In the genomic region with DNA sequence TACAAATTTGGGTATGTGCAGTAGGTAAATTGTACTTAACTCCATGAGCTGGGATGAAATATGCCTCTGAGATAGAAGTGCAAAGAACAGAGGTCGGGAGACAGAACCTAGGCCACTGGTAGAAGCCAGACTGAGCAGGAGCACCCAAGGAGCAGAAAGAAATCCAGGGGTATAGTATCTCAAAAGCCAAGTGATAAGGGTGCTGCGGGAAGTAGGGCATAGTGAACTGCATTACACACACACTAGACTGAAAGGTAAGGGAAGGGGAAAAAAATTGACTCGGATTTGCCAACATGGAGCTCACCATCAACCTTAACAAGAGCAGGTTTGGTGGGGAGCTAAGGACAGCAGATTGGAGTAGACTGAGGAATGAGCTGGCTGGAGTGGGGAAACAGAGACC, we compare ENCODE assay signal across 17 cellular contexts.
DNase-seq lines count a peak whose midpoint lies in the region; ATAC-seq and TF ChIP-seq lines count a peak whose summit lies in the region.
"Had no signal": no experiment of that assay in that cellular context is flagged by ENCODE, and none has a peak within 500 bp of the region (broad histone marks: within the 10 kb centered on the region; RNA-seq: fewer than 3 reads in every experiment).

No MANE protein-coding gene starts in this region.

- H3K9ac ChIP-seq in trophoblast cell (ENCODE audit: low read length): no peak overlapping the region

- H3K4me3 Mint-ChIP-seq in chondrocyte (ENCODE audit: unreplicated experiment): no peak overlapping the region
- no peak overlapping the region for H3K4me3 Mint-ChIP-seq in activated CD4-positive, alpha-beta T cell treated with anti-CD3 and anti-CD28 coated beads, Interleukin-2, amount 10 ng/mL, durations not matched to agents 7 days and 5 days

- ATAC-seq in heart left ventricle (no peak), Right ventricle myocardium superior (ENCODE audit: poor library complexity) (no peak), gastroesophageal sphincter (no peak)

- CTCF ChIA-PET in activated CD4-positive, alpha-beta T cell treated with anti-CD3 and anti-CD28 coated beads, Interleukin-2, amount 10 ng/mL, durations not matched to agents 7 days and 5 days (lab: Charles Lee): interaction anchor here (0.7 to 1.5 kb wide), 3 partner anchors 9 to 396 kb away, joined by 3 read pairs; no protein-coding TSS in a partner anchor

- H3K4me2 ChIP-seq in trophoblast cell (ENCODE audit: low read length): no peak overlapping the region

- H3K4ac ChIP-seq in trophoblast cell (ENCODE audit: low read depth, low read length): no peak overlapping the region

- POLR2A ChIA-PET in activated CD4-positive, alpha-beta T cell treated with anti-CD3 and anti-CD28 coated beads, Interleukin-2, amount 10 ng/mL, durations not matched to agents 7 days and 5 days (lab: Charles Lee): no interaction called here

- peaks cover 17% of the 10 kb centered on the region for H3K79me1 ChIP-seq in trophoblast cell (ENCODE audit: low read length)

- no peak overlapping the region for H3K14ac ChIP-seq in trophoblast cell (ENCODE audit: low read length)

- DNase-seq in heart left ventricle (no peak), Right ventricle myocardium superior (no peak), chondrocyte (ENCODE audit: low spot score) (no peak), trophoblast cell (peak; percentile 70 to 79), vagina (ENCODE audit: extremely low spot score in 2 of 2) (peak in 1 of 2 donors; percentile 54)
- DNase-seq in activated CD4-positive, alpha-beta T cell treated with anti-CD3 and anti-CD28 coated beads, Interleukin-2, amount 10 ng/mL, durations not matched to agents 7 days and 5 days: no peak
- DNase-seq: BE2C, DMS79, Karpas-422, NCI-H1694 treated with DMSO at 0.1 percent for 48 hours, NCI-H2081 treated with DMSO at 0.1 percent for 48 hours, NCI-H2171 treated with DMSO at 0.1 percent for 48 hours, NCI-H524 treated with DMSO at 0.1 percent for 48 hours, NCI-H82, Peyer's patch had no signal

- H3K9me3 Mint-ChIP-seq in chondrocyte (ENCODE audit: low read depth): no peaks in the 10 kb centered on the region
- no peaks in the 10 kb centered on the region for H3K9me3 Mint-ChIP-seq in activated CD4-positive, alpha-beta T cell treated with anti-CD3 and anti-CD28 coated beads, Interleukin-2, amount 10 ng/mL, durations not matched to agents 7 days and 5 days

- H3K18ac ChIP-seq in trophoblast cell (ENCODE audit: low read length): no peak overlapping the region

- H4K91ac ChIP-seq in trophoblast cell (ENCODE audit: low read depth, low read length): no peak overlapping the region

- no peak overlapping the region for H2AFZ ChIP-seq in trophoblast cell (ENCODE audit: insufficient read depth, low read length, poor library complexity)

- H3K4me1 Mint-ChIP-seq in chondrocyte (ENCODE audit: low read depth): no peaks in the 10 kb centered on the region
- H3K4me1 Mint-ChIP-seq in activated CD4-positive, alpha-beta T cell treated with anti-CD3 and anti-CD28 coated beads, Interleukin-2, amount 10 ng/mL, durations not matched to agents 7 days and 5 days: peaks cover 10% of the 10 kb centered on the region

- H3K4me3 ChIP-seq in heart left ventricle (no peak overlapping the region), trophoblast cell (ENCODE audit: low read depth, low read length) (no peak overlapping the region), vagina (no peak overlapping the region), gastroesophageal sphincter (no peak overlapping the region)
- H3K4me3 ChIP-seq: Peyer's patch, SJSA1 had no signal

- no peak overlapping the region for H4K12ac ChIP-seq in trophoblast cell (ENCODE audit: low read depth, low read length)

- no peak overlapping the region for H3K23ac ChIP-seq in trophoblast cell (ENCODE audit: low read length)

- H3K36me3 ChIP-seq in heart left ventricle: peaks cover 0 to 35% (median 34%) of the 10 kb centered on the region in 9 donors
- peaks cover 22 to 32% of the 10 kb centered on the region in 2 experiments for H3K36me3 ChIP-seq in trophoblast cell (ENCODE audit: control insufficient read depth in 1 of 2, insufficient read depth in 2 of 2, low read length in 2 of 2)
- peaks cover 0 to 4% of the 10 kb centered on the region in 2 donors for H3K36me3 ChIP-seq in vagina
- H3K36me3 ChIP-seq in gastroesophageal sphincter: peaks cover 0 to 14% of the 10 kb centered on the region in 2 donors
- H3K36me3 ChIP-seq: BE2C, SJSA1 had no signal

- peak overlapping the region in 9 of 12 donors; percentile 11 to 64 (median 57) for H3K27ac ChIP-seq in heart left ventricle
- peak overlapping the region; percentile 54 for H3K27ac ChIP-seq in trophoblast cell (ENCODE audit: low read depth, low read length)
- H3K27ac ChIP-seq in vagina: peak overlapping the region; percentile 28
- no peak overlapping the region for H3K27ac ChIP-seq in gastroesophageal sphincter
- H3K27ac ChIP-seq: Peyer's patch, SJSA1 had no signal

- TF ChIP-seq EP300 in gastroesophageal sphincter (IDR thresholded peaks at IDR 0.05): no peak

- H2BK12ac ChIP-seq in trophoblast cell (ENCODE audit: low read length): no peak overlapping the region

- TF ChIP-seq CTCF in heart left ventricle (IDR thresholded peaks at IDR 0.05) (no peak), chondrocyte (IDR thresholded peaks at IDR 0.05) (no peak), vagina (IDR thresholded peaks at IDR 0.05) (no peak), gastroesophageal sphincter (IDR thresholded peaks at IDR 0.05) (no peak)

- peak overlapping the region; percentile 60 for H2BK5ac ChIP-seq in trophoblast cell (ENCODE audit: low read depth, low read length, poor library complexity)

- no peaks in the 10 kb centered on the region for H3K9me3 ChIP-seq in heart left ventricle
- no peaks in the 10 kb centered on the region for H3K9me3 ChIP-seq in trophoblast cell (ENCODE audit: insufficient read depth, low read depth, low read length)
- H3K9me3 ChIP-seq in vagina: no peaks in the 10 kb centered on the region
- H3K9me3 ChIP-seq in gastroesophageal sphincter: no peaks in the 10 kb centered on the region
- H3K9me3 ChIP-seq: BE2C, Peyer's patch, SJSA1 had no signal

- H3K27me3 ChIP-seq in heart left ventricle: no peaks in the 10 kb centered on the region
- no peaks in the 10 kb centered on the region for H3K27me3 ChIP-seq in trophoblast cell (ENCODE audit: insufficient read depth, low read length)
- H3K27me3 ChIP-seq in vagina: no peaks in the 10 kb centered on the region
- H3K27me3 ChIP-seq in gastroesophageal sphincter: no peaks in the 10 kb centered on the region
- H3K27me3 ChIP-seq: BE2C, Peyer's patch, SJSA1 had no signal

- intact Hi-C loops in heart left ventricle (cut with DNase I) (loop anchor here in 3 of 10 donors (5.0 to 10.0 kb wide), 3 partner anchors 55 to 67 kb away; no protein-coding TSS in a partner anchor), Right ventricle myocardium superior (cut with DNase I) (no loop called here), vagina (cut with DNase I) (no loop called here)

- H3K4me1 ChIP-seq in heart left ventricle (peaks cover 0 to 40% (median 7%) of the 10 kb centered on the region in 12 donors), trophoblast cell (ENCODE audit: control insufficient read depth in 1 of 2, insufficient read depth in 2 of 2, low read length in 2 of 2) (peaks cover 10 to 34% of the 10 kb centered on the region in 2 experiments), vagina (no peaks in the 10 kb centered on the region), gastroesophageal sphincter (peaks cover 0 to 11% (median 0%) of the 10 kb centered on the region in 3 donors)
- H3K4me1 ChIP-seq: Peyer's patch, SJSA1 had no signal

- 91 to 93% (median 91%) methylated on average over 3 of the region's 3 CpGs for WGBS in heart left ventricle, 4 donors
- WGBS in trophoblast cell (ENCODE audit: extremely low coverage, insufficient coverage, insufficient read length): no CpG with 5 or more reads among the region's 3 CpGs
- whole genome bisulfite sequencing in gastroesophageal sphincter (ENCODE audit: low coverage in 1 of 2), 2 donors: 90 to 91% methylated on average over 3 of the region's 3 CpGs

- peak overlapping the region; percentile 30 for H4K8ac ChIP-seq in trophoblast cell (ENCODE audit: low read depth, low read length)

- H3K79me2 ChIP-seq in trophoblast cell (ENCODE audit: control insufficient read depth, insufficient read depth, low read length, poor library complexity): peaks cover 2% of the 10 kb centered on the region

- peaks cover 9% of the 10 kb centered on the region for H3K36me3 Mint-ChIP-seq in chondrocyte (ENCODE audit: low read depth)
- no peaks in the 10 kb centered on the region for H3K36me3 Mint-ChIP-seq in activated CD4-positive, alpha-beta T cell treated with anti-CD3 and anti-CD28 coated beads, Interleukin-2, amount 10 ng/mL, durations not matched to agents 7 days and 5 days (ENCODE audit: low read depth)

- H2BK120ac ChIP-seq in trophoblast cell (ENCODE audit: insufficient read depth, low read length, poor library complexity): peak overlapping the region; percentile 84

- no peak overlapping the region for H2AK5ac ChIP-seq in trophoblast cell (ENCODE audit: low read length)

- H3K27ac Mint-ChIP-seq in chondrocyte (ENCODE audit: unreplicated experiment): peak overlapping the region; percentile 72
- no peak overlapping the region for H3K27ac Mint-ChIP-seq in activated CD4-positive, alpha-beta T cell treated with anti-CD3 and anti-CD28 coated beads, Interleukin-2, amount 10 ng/mL, durations not matched to agents 7 days and 5 days

- H3K27me3 Mint-ChIP-seq in chondrocyte (ENCODE audit: low read depth): no peaks in the 10 kb centered on the region
- peaks cover 3% of the 10 kb centered on the region for H3K27me3 Mint-ChIP-seq in activated CD4-positive, alpha-beta T cell treated with anti-CD3 and anti-CD28 coated beads, Interleukin-2, amount 10 ng/mL, durations not matched to agents 7 days and 5 days

- TF ChIP-seq POLR2A in heart left ventricle (IDR thresholded peaks at IDR 0.05) (no peak), vagina (IDR thresholded peaks at IDR 0.05) (no peak), gastroesophageal sphincter (IDR thresholded peaks at IDR 0.05) (no peak)

Comparison
In these comparisons a context has a peak if more than half of its experiments do, and no peak if none do; other contexts are left out.
1. DNase-seq: peak in trophoblast cell (2 of 2); none in heart left ventricle (0 of 5), Right ventricle myocardium superior (single experiment), chondrocyte (single experiment) and activated CD4-positive, alpha-beta T cell treated with anti-CD3 and anti-CD28 coated beads, Interleukin-2, amount 10 ng/mL, durations not matched to agents 7 days and 5 days (single experiment).
2. H3K27ac ChIP-seq: peak in heart left ventricle (9 of 12), trophoblast cell (single experiment) and vagina (single experiment); none in gastroesophageal sphincter (0 of 4).